In genomic region chr15:68612533-68612932, GRCh38 we compare ENCODE assay signal across 20 cellular contexts. TPM values are rescaled to one million over a fixed set of nuclear protein-coding genes. Genes with fewer than 3 reads are reported as not detected.
DNase-seq lines count a peak whose midpoint lies in the region; ATAC-seq, FAIRE-seq and TF ChIP-seq lines count a peak whose summit lies in the region.
"Had no signal": no experiment of that assay in that cellular context is flagged by ENCODE, and none has a peak within 500 bp of the region (broad histone marks: within the 10 kb centered on the region; RNA-seq: fewer than 3 reads in every experiment).

No MANE protein-coding gene starts in this region.

- intact Hi-C loops in K562 (cut with micrococcal nuclease) = no loop called here

- TF ChIP-seq RAD21 in K562 (CRISPR knock-in tag; conservative IDR thresholded peaks at IDR 0.05 in 1 of 2, IDR thresholded peaks at IDR 0.05 in 1 of 2) = no peak

- no peaks in the 10 kb centered on the region for H3K9me3 ChIP-seq in K562 (replicated peaks; ENCODE audit: control insufficient read depth, insufficient read depth, low read depth, low read length)
- H3K9me3 ChIP-seq: A549, BE2C, Peyer's patch had no signal

- no peak overlapping the region for H3K4me3 ChIP-seq in K562
- H3K4me3 ChIP-seq: A549, MG63, Peyer's patch had no signal

- BruUV-seq in K562 (replicated peaks; lab: Mats Ljungman, UMichigan) = no TSS peak

- TF ChIP-seq EP300 in K562 (IDR thresholded peaks at IDR 0.05; ENCODE audit: low read length) = no peak

- DNase-seq in HTR-8/SVneo (ENCODE audit: insufficient read length, low spot score) (no peak), K562 (ENCODE audit: extremely low read depth in 1 of 4, low spot score in 3 of 4) (no peak), foreskin melanocyte (peak; percentile 66), substantia nigra (lab: John Stamatoyannopoulos, UW) (no peak), HuH-7.5 (ENCODE audit: low spot score) (no peak), germinal center (ENCODE audit: low spot score) (no peak), 8988T (no peak)
- DNase-seq: BE2C; CD4-positive, alpha-beta T cell; COR-L47; DMS 273 treated with DMSO at 0.1 percent for 48 hours; DMS79 treated with DMSO at 0.1 percent for 48 hours; HCEC 1CT; MG63; NCI-H1417; NCI-H1694 treated with DMSO at 0.1 percent for 48 hours; NCI-H2081 treated with DMSO at 0.1 percent for 48 hours; NCI-H2171 treated with DMSO at 0.1 percent for 48 hours; Peyer's patch had no signal

- ATAC-seq in K562 = no peak

- no peaks in the 10 kb centered on the region for H3K9me1 ChIP-seq in K562 (ENCODE audit: control insufficient read depth, insufficient read depth, low read length)

- no peak for TF ChIP-seq POLR2A in K562 (conservative IDR thresholded peaks at IDR 0.05)

- in situ Hi-C loops in K562 (cut with MboI) = no loop called here

- H3K27me3 ChIP-seq in K562 (ENCODE audit: control insufficient read depth in 2 of 2, insufficient read depth in 2 of 2, low read length in 2 of 2) = peaks cover 18 to 53% of the 10 kb centered on the region in 2 experiments; a peak in 4 of 5 replicates
- H3K27me3 ChIP-seq: BE2C, MG63, Peyer's patch had no signal

- H3K36me3 ChIP-seq in K562 (ENCODE audit: control insufficient read depth, insufficient read depth, low read length) = no peaks in the 10 kb centered on the region
- H3K36me3 ChIP-seq: BE2C, MG63, Peyer's patch had no signal

- FAIRE-seq in HTR-8/SVneo (lab: Jason Lieb, UNC) = peak; percentile 62
- FAIRE-seq in K562 (lab: Jason Lieb, UNC) = no peak

- H3K27ac ChIP-seq in K562 (ENCODE audit: extremely low read depth, low read depth, low read length) (no peak overlapping the region), substantia nigra (ENCODE audit: low read depth, low read length, poor library complexity, severe bottlenecking) (peak overlapping the region; percentile 99)
- H3K27ac ChIP-seq: A549, Peyer's patch had no signal

- H3K4me2 ChIP-seq in K562 (ENCODE audit: insufficient read depth, low read length) = 0 out of 2 replicates have a peak overlapping the region, but pooled peaks have one; percentile 18
- H3K4me2 ChIP-seq: A549 had no signal

- no peaks in the 10 kb centered on the region for H3K79me2 ChIP-seq in K562 (ENCODE audit: control insufficient read depth, insufficient read depth, low read length)

- H3K4me1 ChIP-seq in K562 (replicated peaks in 1 of 2; ENCODE audit: control insufficient read depth in 2 of 2, insufficient read depth in 2 of 2, low read length in 2 of 2) = peaks cover 3% of the 10 kb centered on the region in 2 experiments; a peak in 1 of 5 replicates

- POLR2A ChIA-PET in K562 (lab: Yijun Ruan, JAX) = interaction anchor here (0.6 kb wide), 1 partner anchor 306 kb away, joined by 3 read pairs; no protein-coding TSS in a partner anchor

- no peak overlapping the region for H3K9ac ChIP-seq in K562 (ENCODE audit: insufficient read depth in 1 of 2, low read depth in 2 of 2, low read length in 2 of 2)

- CTCF ChIA-PET in K562 (lab: Yijun Ruan, JAX; ENCODE audit: low intra/inter-chr PET ratio) = no interaction called here

- H2AFZ ChIP-seq in K562 (ENCODE audit: low read depth, low read length) = peak overlapping the region; percentile 54

- no peaks in the 10 kb centered on the region; the same call in 1 of the 2 replicates for H4K20me1 ChIP-seq in K562 (replicated peaks; ENCODE audit: control insufficient read depth, insufficient read depth, low read length)

- 9% methylated on average over 3 of the region's 3 CpGs for WGBS in K562 (ENCODE audit: insufficient coverage, low coverage, missing lambda C conversion rate)

- no peak for TF ChIP-seq CTCF in K562 (IDR thresholded peaks at IDR 0.05 in 2 of 3, conservative IDR thresholded peaks at IDR 0.05 in 1 of 3; ENCODE audit: insufficient read depth in 2 of 3, low read depth in 1 of 3, low read length in 3 of 3)

TF ChIP-seq in K562, 482 proteins besides CTCF, POLR2A, EP300 and RAD21 (continues in another document):
- TF ChIP-seq MGA (IDR thresholded peaks at IDR 0.05) (peak; percentile 68), L3MBTL2 (IDR thresholded peaks at IDR 0.05) (peak; percentile 66; the same call in 1 of the 2 replicates)

RNA-seq across cellular contexts. Expression of gene CORO2B, which starts 33.7 kb away (rescaled TPM):
- not detected in 2 replicates for total RNA-seq in K562 (2011; cell fraction: chromatin; rRNA removed; ENCODE audit: low replicate concordance)
- not detected in 2 replicates for total RNA-seq in K562 (2011; cell fraction: nucleolus; rRNA removed)
- not detected in 2 replicates for total RNA-seq in K562 (2011; cell fraction: nucleoplasm; rRNA removed)
- total RNA-seq in K562 (2014; rRNA removed) (not detected in 2 replicates), K562 (2014; rRNA removed; fragmentation: Illumina TruSeq; extraction: Trizol) (not detected in 2 replicates), K562 (2015; rRNA removed; fragmentation: Illumina TruSeq; extraction: Trizol) (not detected in 2 replicates), K562 (2021) (not detected in 2 replicates)
- polyA plus RNA-seq in K562 (2011; rRNA removed) (not detected in 2 replicates), K562 (2014; fragmentation: Illumina TruSeq; extraction: Trizol) (not detected in 2 replicates), K562 (2014; fragmentation: Nextera tagmentation; extraction: Ambion mirVana) (not detected), K562 (2014; rRNA removed) (not detected in 2 replicates)
- not detected in 2 replicates for polyA plus RNA-seq in K562 (2011; cell fraction: cytosol; rRNA removed)
- polyA plus RNA-seq in K562 (2011; cell fraction: nucleus; rRNA removed) = not detected in 2 replicates
- polyA plus RNA-seq in K562 (2012) = not detected in 2 replicates
- not detected in 2 replicates for polyA minus RNA-seq in K562 (2011; rRNA and poly(A)+ RNA removed)
- polyA minus RNA-seq in K562 (2011; cell fraction: cytosol; rRNA and poly(A)+ RNA removed) = not detected in 2 replicates
- polyA minus RNA-seq in K562 (2011; cell fraction: nucleus; rRNA and poly(A)+ RNA removed) = not detected in 2 replicates
- total RNA-seq: CD4-positive, alpha-beta T cell had no signal
